10 cellular contexts compared by ENCODE assay signal in the genomic region with DNA sequence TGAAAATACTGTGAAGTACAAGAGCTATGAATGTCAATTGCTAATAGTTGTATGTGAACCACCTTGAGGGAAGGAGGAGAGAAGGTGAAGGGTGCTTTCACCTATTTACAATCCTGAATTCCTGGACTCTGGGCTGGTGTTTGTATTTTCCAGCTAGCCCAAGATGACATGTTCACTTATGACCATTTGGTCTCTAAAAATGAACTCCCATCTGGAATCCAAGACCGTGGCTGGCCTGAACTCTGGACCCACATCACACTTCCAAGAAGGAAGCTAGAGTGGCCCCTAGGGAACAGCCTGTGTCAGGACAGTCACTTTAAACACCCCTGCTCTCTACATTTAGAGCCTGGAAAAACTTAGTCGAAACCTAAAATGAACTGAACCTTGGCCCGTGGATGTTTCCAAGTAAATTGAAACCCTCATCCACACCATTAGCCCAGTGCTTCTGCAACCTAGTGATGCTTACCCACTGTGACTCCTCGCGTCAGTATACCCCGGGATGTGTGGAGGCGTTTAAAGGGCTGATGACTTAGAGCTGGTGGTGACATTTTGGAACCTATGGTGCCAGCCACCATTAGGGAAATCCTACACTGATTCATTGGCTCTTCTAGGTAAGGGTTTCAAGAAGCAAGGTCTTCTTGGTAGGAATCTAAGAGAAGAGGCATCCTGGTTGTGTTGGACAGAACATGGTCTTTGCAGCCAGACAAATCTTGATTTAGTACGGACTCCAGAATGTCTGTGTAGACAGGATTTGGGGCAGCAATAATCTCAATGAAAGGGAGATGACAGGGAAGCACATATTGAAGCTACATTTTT.
A peak's percentile ranks its signal among the peaks of the same experiment; 100 is the strongest.
DNase-seq lines count a peak whose midpoint lies in the region; ATAC-seq, FAIRE-seq and TF ChIP-seq lines count a peak whose summit lies in the region.
"Had no signal": no experiment of that assay in that cellular context is flagged by ENCODE, and none has a peak within 500 bp of the region (broad histone marks: within the 10 kb centered on the region; RNA-seq: fewer than 3 reads in every experiment).

No MANE protein-coding gene starts in this region.

- intact Hi-C loops in endothelial cell of umbilical vein (cut with micrococcal nuclease) = no loop called here

- TF ChIP-seq CTCF in LNCaP clone FGC (IDR thresholded peaks at IDR 0.05; ENCODE audit: control insufficient read depth, extremely low read depth, insufficient read depth) (0 out of 2 replicates have a peak, but pooled peaks have one; percentile 3), endothelial cell of umbilical vein (IDR thresholded peaks at IDR 0.05; ENCODE audit: extremely low read depth in 1 of 2, insufficient read depth in 1 of 2, low read depth in 1 of 2, low read length in 2 of 2) (no peak)

- H3K27ac ChIP-seq in endothelial cell of umbilical vein (ENCODE audit: insufficient read depth, low read depth, low read length) (no peak overlapping the region), skeletal muscle tissue (ENCODE audit: low read depth, low read length) (peak overlapping the region; percentile 4)

- CTCF ChIA-PET in endothelial cell of umbilical vein (lab: Charles Lee) = interaction anchor here (0.8 kb wide), 1 partner anchor 9 kb away, joined by 5 read pairs; no protein-coding TSS in a partner anchor

- H3K4me3 ChIP-seq in LNCaP clone FGC (ENCODE audit: low read depth, low read length) = no peak overlapping the region
- no peak overlapping the region for H3K4me3 ChIP-seq in endothelial cell of umbilical vein (replicated peaks in 1 of 3; ENCODE audit: insufficient read depth in 1 of 3, low read depth in 1 of 3, low read length in 3 of 3)
- H3K4me3 ChIP-seq in skeletal muscle tissue (ENCODE audit: low read length in 3 of 3) = no peak overlapping the region

- DNase-seq in activated CD4-positive, CD25-positive, alpha-beta regulatory T cell treated with anti-CD3 and anti-CD28 coated beads, Interleukin-2, amount 50 U/mL, for 72 hours = no peak
- DNase-seq in LNCaP clone FGC (ENCODE audit: low read depth) (no peak), endothelial cell of umbilical vein (ENCODE audit: low read depth, low spot score) (peak; percentile 18), NCI-H1048 (lab: John Stamatoyannopoulos, UW) (no peak)
- DNase-seq: effector memory CD8-positive, alpha-beta T cell; GF-D8 had no signal

- no peaks in the 10 kb centered on the region for H3K79me2 ChIP-seq in endothelial cell of umbilical vein (ENCODE audit: control insufficient read depth, insufficient read depth, low read length)

- POLR2A ChIA-PET in endothelial cell of umbilical vein (lab: Charles Lee) = no interaction called here

- ATAC-seq in activated CD4-positive, CD25-positive, alpha-beta regulatory T cell treated with anti-CD3 and anti-CD28 coated beads, Interleukin-2, amount 50 U/mL, for 24 hours = peak; percentile 51 to 56
- no peak for ATAC-seq in HG03520 (IDR thresholded peaks at IDR 0.05; ENCODE audit: unreplicated experiment)
- ATAC-seq in GM18909 (IDR thresholded peaks at IDR 0.05; ENCODE audit: poor library complexity, unreplicated experiment) = no peak
- ATAC-seq: effector memory CD8-positive, alpha-beta T cell had no signal

- peak; percentile 12 for FAIRE-seq in endothelial cell of umbilical vein (lab: Jason Lieb, UNC)

- H3K27me3 ChIP-seq in endothelial cell of umbilical vein (ENCODE audit: control insufficient read depth in 2 of 2, insufficient read depth in 2 of 2, low read length in 2 of 2) (peaks cover 2 to 18% of the 10 kb centered on the region in 2 experiments), skeletal muscle tissue (ENCODE audit: control insufficient read depth in 3 of 3, insufficient read depth in 3 of 3, low read length in 3 of 3) (peaks cover 44 to 61% (median 59%) of the 10 kb centered on the region in 3 donors)

- no peaks in the 10 kb centered on the region for H3K9me3 ChIP-seq in endothelial cell of umbilical vein (replicated peaks; ENCODE audit: control insufficient read depth, insufficient read depth, low read length)
- no peaks in the 10 kb centered on the region for H3K9me3 ChIP-seq in skeletal muscle tissue (ENCODE audit: control insufficient read depth in 3 of 3, low read length in 3 of 3)

- dilution Hi-C loops in endothelial cell of umbilical vein (cut with MboI; ENCODE audit: extremely low pct_ligation_motif_present, low sequenced_read_pairs) = no loop called here

- H3K9ac ChIP-seq in endothelial cell of umbilical vein (replicated peaks; ENCODE audit: extremely low read depth, insufficient read depth, low read length) = no peak overlapping the region
- H3K9ac ChIP-seq in skeletal muscle tissue (ENCODE audit: low read depth in 1 of 3, low read length in 3 of 3) = no peak overlapping the region

- no peaks in the 10 kb centered on the region for H3K4me1 ChIP-seq in endothelial cell of umbilical vein (ENCODE audit: control insufficient read depth, extremely low read depth, insufficient read depth, low read length)
- H3K4me1 ChIP-seq in skeletal muscle tissue (ENCODE audit: control insufficient read depth in 3 of 3, insufficient read depth in 3 of 3, low read length in 3 of 3) = peaks cover 0 to 15% (median 13%) of the 10 kb centered on the region in 3 donors

- no peak overlapping the region for H2AFZ ChIP-seq in endothelial cell of umbilical vein (ENCODE audit: low read depth, low read length)

- H3K36me3 ChIP-seq in endothelial cell of umbilical vein (ENCODE audit: control insufficient read depth in 2 of 2, extremely low read depth in 1 of 2, insufficient read depth in 2 of 2, low read length in 2 of 2) (no peaks in the 10 kb centered on the region), skeletal muscle tissue (ENCODE audit: control insufficient read depth in 3 of 3, insufficient read depth in 3 of 3, low read length in 3 of 3) (no peaks in the 10 kb centered on the region)

- H3K4me2 ChIP-seq in endothelial cell of umbilical vein (ENCODE audit: insufficient read depth, low read length) = no peak overlapping the region

- no peaks in the 10 kb centered on the region for H3K9me1 ChIP-seq in endothelial cell of umbilical vein (replicated peaks; ENCODE audit: control insufficient read depth, extremely low read depth, insufficient read depth, low read length)

- BruUV-seq in endothelial cell of umbilical vein (replicated peaks; lab: Mats Ljungman, UMichigan) = no TSS peak

- TF ChIP-seq POLR2A in endothelial cell of umbilical vein (IDR thresholded peaks at IDR 0.05; ENCODE audit: low read depth, low read length) = no peak

- H4K20me1 ChIP-seq in endothelial cell of umbilical vein (replicated peaks; ENCODE audit: control insufficient read depth, extremely low read depth, insufficient read depth, low read length) = no peaks in the 10 kb centered on the region

TF ChIP-seq in endothelial cell of umbilical vein, 7 proteins besides CTCF, POLR2A, EP300 and RAD21:
- TF ChIP-seq FOS (IDR thresholded peaks at IDR 0.05; ENCODE audit: borderline replicate concordance, insufficient read depth, low read length) (no peak), JUN (IDR thresholded peaks at IDR 0.05; ENCODE audit: borderline replicate concordance, insufficient read depth, insufficient read length, low read depth) (no peak), GATA2 (IDR thresholded peaks at IDR 0.05; ENCODE audit: insufficient read depth, insufficient read length, low read depth, low read length) (no peak), MYC (IDR thresholded peaks at IDR 0.05; ENCODE audit: low read depth, low read length) (no peak), EZH2 (IDR thresholded peaks at IDR 0.05; ENCODE audit: borderline replicate concordance, low read depth, low read length, severe bottlenecking) (no peak), POLR2AphosphoS5 (IDR thresholded peaks at IDR 0.05; ENCODE audit: insufficient read depth, low read depth, low read length) (no peak)
- TF ChIP-seq, protein P1, sequence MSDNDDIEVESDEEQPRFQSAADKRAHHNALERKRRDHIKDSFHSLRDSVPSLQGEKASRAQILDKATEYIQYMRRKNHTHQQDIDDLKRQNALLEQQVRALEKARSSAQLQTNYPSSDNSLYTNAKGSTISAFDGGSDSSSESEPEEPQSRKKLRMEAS (IDR thresholded peaks at IDR 0.05; ENCODE audit: insufficient read depth, insufficient read length) = no peak
TF ChIP-seq in endothelial cell of umbilical vein: peak in this region for 0.

Comparison
In these comparisons a context has a peak if more than half of its experiments do, and no peak if none do; other contexts are left out.
1. ATAC-seq: peak in activated CD4-positive, CD25-positive, alpha-beta regulatory T cell treated with anti-CD3 and anti-CD28 coated beads, Interleukin-2, amount 50 U/mL, for 24 hours (2 of 2); none in HG03520 (single experiment) and GM18909 (single experiment).